In genomic region chr1:169009666-169010065, GRCh38 we compare ENCODE assay signal across 11 cellular contexts.
"Had no signal": no experiment of that assay in that cellular context is flagged by ENCODE, and none has a peak within 500 bp of the region (broad histone marks: within the 10 kb centered on the region; RNA-seq: fewer than 3 reads in every experiment).

No MANE protein-coding gene starts in this region.

- DNase-seq: activated CD4-positive, alpha-beta memory T cell treated with anti-CD3 and anti-CD28 coated beads, Interleukin-2, amount 10 ng/mL, durations not matched to agents 7 days and 5 days; activated CD4-positive, CD25-positive, alpha-beta regulatory T cell treated with anti-CD3 and anti-CD28 coated beads, Interleukin-2, amount 50 U/mL, for 72 hours; activated naive CD4-positive, alpha-beta T cell; activated T-cell treated with anti-CD3 and anti-CD28 coated beads, Interleukin-2, amount 50 U/mL, for 48 hours; aorta; hypothalamus; ovary; stimulated activated CD4-positive, alpha-beta T cell treated with anti-CD3 and anti-CD28 coated beads, Interleukin-15, amount 100 ng/mL, for 24 hours; stimulated activated CD4-positive, alpha-beta T cell treated with anti-CD3 and anti-CD28 coated beads, Interleukin-4, amount 100 ng/mL, for 4 hours; thyroid gland had no signal

- H3K27ac Mint-ChIP-seq: activated CD4-positive, alpha-beta memory T cell treated with anti-CD3 and anti-CD28 coated beads, Interleukin-2, amount 10 ng/mL, durations not matched to agents 7 days and 5 days had no signal

- H3K4me3 Mint-ChIP-seq: activated CD4-positive, alpha-beta memory T cell treated with anti-CD3 and anti-CD28 coated beads, Interleukin-2, amount 10 ng/mL, durations not matched to agents 7 days and 5 days; neural crest cell had no signal

- H3K9me3 Mint-ChIP-seq: activated CD4-positive, alpha-beta memory T cell treated with anti-CD3 and anti-CD28 coated beads, Interleukin-2, amount 10 ng/mL, durations not matched to agents 7 days and 5 days; neural crest cell had no signal
